Comparison of ENCODE assay signal across 16 cellular contexts in genomic region chr6:112899541-112899940, GRCh38.
DNase-seq lines count a peak whose midpoint lies in the region; ATAC-seq and TF ChIP-seq lines count a peak whose summit lies in the region.
"Had no signal": no experiment of that assay in that cellular context is flagged by ENCODE, and none has a peak within 500 bp of the region (broad histone marks: within the 10 kb centered on the region; RNA-seq: fewer than 3 reads in every experiment).

No MANE protein-coding gene starts in this region.

- H2BK120ac ChIP-seq in trophoblast cell (ENCODE audit: insufficient read depth, low read length, poor library complexity), result no peak overlapping the region

- no peak overlapping the region for H2AK5ac ChIP-seq in trophoblast cell (ENCODE audit: low read length)

- H3K27me3 ChIP-seq in SJCRH30, result no peaks in the 10 kb centered on the region
- no peaks in the 10 kb centered on the region for H3K27me3 ChIP-seq in trophoblast cell (ENCODE audit: insufficient read depth, low read length)
- no peaks in the 10 kb centered on the region for H3K27me3 ChIP-seq in HAP-1 (ENCODE audit: low read depth)
- H3K27me3 ChIP-seq in vagina, result no peaks in the 10 kb centered on the region
- H3K27me3 ChIP-seq: BE2C had no signal

- H3K18ac ChIP-seq in trophoblast cell (ENCODE audit: low read length), result no peak overlapping the region

- H4K12ac ChIP-seq in trophoblast cell (ENCODE audit: low read depth, low read length), result no peak overlapping the region

- no peaks in the 10 kb centered on the region for H3K79me1 ChIP-seq in trophoblast cell (ENCODE audit: low read length)

- no CpG with 5 or more reads among the region's 3 CpGs for WGBS in trophoblast cell (ENCODE audit: extremely low coverage, insufficient coverage, insufficient read length)

- in situ Hi-C loops in HAP-1 (cut with MboI; ENCODE audit: low sequenced_read_pairs), result no loop called here

- H3K14ac ChIP-seq in trophoblast cell (ENCODE audit: low read length), result no peak overlapping the region

- H3K79me2 ChIP-seq in trophoblast cell (ENCODE audit: control insufficient read depth, insufficient read depth, low read length, poor library complexity), result no peaks in the 10 kb centered on the region

- peaks cover 13% of the 10 kb centered on the region; the same call in 1 of the 2 replicates for H3K9me3 ChIP-seq in SJCRH30 (replicated peaks)
- H3K9me3 ChIP-seq in trophoblast cell (ENCODE audit: insufficient read depth, low read depth, low read length), result no peaks in the 10 kb centered on the region
- H3K9me3 ChIP-seq in HAP-1, result no peaks in the 10 kb centered on the region
- no peaks in the 10 kb centered on the region for H3K9me3 ChIP-seq in vagina
- H3K9me3 ChIP-seq: A549, BE2C had no signal

- no peak for TF ChIP-seq POLR2A in vagina (IDR thresholded peaks at IDR 0.05)

- intact Hi-C loops in vagina (cut with DNase I), result no loop called here

- no peak overlapping the region for H3K23ac ChIP-seq in trophoblast cell (ENCODE audit: low read length)

- H3K4ac ChIP-seq in trophoblast cell (ENCODE audit: low read depth, low read length), result no peak overlapping the region

- H3K4me3 ChIP-seq in SJCRH30, result no peak overlapping the region
- H3K4me3 ChIP-seq in trophoblast cell (ENCODE audit: low read depth, low read length), result no peak overlapping the region
- H3K4me3 ChIP-seq in HAP-1, result no peak overlapping the region
- no peak overlapping the region for H3K4me3 ChIP-seq in vagina
- H3K4me3 ChIP-seq: A549 had no signal

- ATAC-seq in HG02840 (IDR thresholded peaks at IDR 0.05; ENCODE audit: low FRiP score, unreplicated experiment), result no peak
- ATAC-seq: A549 had no signal

- no peak for TF ChIP-seq CTCF in vagina (IDR thresholded peaks at IDR 0.05)

- no peak overlapping the region for H3K27ac ChIP-seq in SJCRH30
- H3K27ac ChIP-seq in trophoblast cell (ENCODE audit: low read depth, low read length), result no peak overlapping the region
- no peak overlapping the region for H3K27ac ChIP-seq in vagina
- H3K27ac ChIP-seq: A549, C4-2B had no signal

- DNase-seq in M059J (ENCODE audit: low read depth) (peak; percentile 12), SJCRH30 (peak; percentile 14 to 42), dermis microvascular lymphatic vessel endothelial cell (ENCODE audit: low read depth in 2 of 2) (peak; percentile 47 to 81), trophoblast cell (peak; percentile 19 to 70), HAP-1 (ENCODE audit: low spot score in 2 of 2) (no peak), vagina (ENCODE audit: extremely low spot score in 2 of 2) (no peak)
- DNase-seq: BE2C; CD4-positive, alpha-beta memory T cell; DMS153; DMS79 treated with DMSO at 0.1 percent for 48 hours; EL; HCEC 1CT; HFFc6 had no signal

- H2AFZ ChIP-seq in trophoblast cell (ENCODE audit: insufficient read depth, low read length, poor library complexity), result no peak overlapping the region

- H3K9ac ChIP-seq in trophoblast cell (ENCODE audit: low read length), result no peak overlapping the region

- no peak overlapping the region for H2BK5ac ChIP-seq in trophoblast cell (ENCODE audit: low read depth, low read length, poor library complexity)

- no peak overlapping the region for H3K4me2 ChIP-seq in trophoblast cell (ENCODE audit: low read length)
- H3K4me2 ChIP-seq: A549 had no signal

- H3K36me3 ChIP-seq in SJCRH30 (no peaks in the 10 kb centered on the region), trophoblast cell (ENCODE audit: control insufficient read depth in 1 of 2, insufficient read depth in 2 of 2, low read length in 2 of 2) (peaks cover 0 to 2% of the 10 kb centered on the region in 2 experiments), HAP-1 (replicated peaks) (no peaks in the 10 kb centered on the region), vagina (no peaks in the 10 kb centered on the region)
- H3K36me3 ChIP-seq: BE2C had no signal

- H3K4me1 ChIP-seq in SJCRH30, result no peaks in the 10 kb centered on the region
- no peaks in the 10 kb centered on the region for H3K4me1 ChIP-seq in trophoblast cell (ENCODE audit: control insufficient read depth in 1 of 2, insufficient read depth in 2 of 2, low read length in 2 of 2)
- H3K4me1 ChIP-seq in HAP-1, result no peaks in the 10 kb centered on the region
- H3K4me1 ChIP-seq in vagina, result no peaks in the 10 kb centered on the region
- H3K4me1 ChIP-seq: A549, BE2C had no signal

- no peak overlapping the region for H4K91ac ChIP-seq in trophoblast cell (ENCODE audit: low read depth, low read length)

- H2BK12ac ChIP-seq in trophoblast cell (ENCODE audit: low read length), result no peak overlapping the region

- H4K8ac ChIP-seq in trophoblast cell (ENCODE audit: low read depth, low read length), result no peak overlapping the region

Comparison
In these comparisons a context has a peak if more than half of its experiments do, and no peak if none do; other contexts are left out.
1. DNase-seq: peak in M059J (single experiment), SJCRH30 (2 of 2), dermis microvascular lymphatic vessel endothelial cell (2 of 2) and trophoblast cell (2 of 2); none in HAP-1 (0 of 2) and vagina (0 of 2).